In the genomic region with DNA sequence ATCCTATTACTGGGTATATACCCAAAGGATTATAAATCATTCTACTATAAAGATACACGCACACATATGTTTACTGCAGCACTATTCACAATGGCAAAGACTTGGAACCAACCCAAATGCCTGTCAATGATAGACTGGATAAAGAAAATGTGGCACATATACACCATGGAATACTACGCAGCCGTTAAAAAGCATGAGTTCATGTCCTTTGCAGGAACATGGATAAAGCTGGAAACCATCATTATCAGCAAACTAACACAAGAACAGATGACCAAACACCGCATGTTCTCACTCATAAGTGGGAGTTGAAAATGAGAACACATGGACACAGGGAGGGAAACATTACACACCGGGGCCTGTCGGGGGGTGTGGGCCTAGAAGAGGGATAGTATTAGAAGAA, we compare ENCODE assay signal across 3 cellular contexts.
DNase-seq lines count a peak whose midpoint lies in the region; ATAC-seq, FAIRE-seq and TF ChIP-seq lines count a peak whose summit lies in the region.
"Not testable (repeated sequence)": the region's sequence is repeated elsewhere in the genome, so short reads cannot be mapped to it uniquely, and the experiment has no call there.

No MANE protein-coding gene starts in this region.

- H2AFZ ChIP-seq in K562 (ENCODE audit: low read depth, low read length); neuronal stem cell (ENCODE audit: low read length): not testable (repeated sequence)

- H3K27me3 ChIP-seq in K562 (ENCODE audit: control insufficient read depth in 2 of 2, insufficient read depth in 2 of 2, low read length in 2 of 2); neuronal stem cell (ENCODE audit: control insufficient read depth in 3 of 3, insufficient read depth in 3 of 3, low read depth in 1 of 3, low read length in 3 of 3): not testable (repeated sequence)

- POLR2A ChIA-PET in HEK293 (lab: Yijun Ruan, JAX); K562 (lab: Yijun Ruan, JAX): not testable (repeated sequence)

- CTCF ChIA-PET in HEK293 (lab: Yijun Ruan, JAX); K562 (lab: Yijun Ruan, JAX; ENCODE audit: low intra/inter-chr PET ratio): not testable (repeated sequence)

- not testable (repeated sequence) for DNase-seq in K562 (ENCODE audit: extremely low read depth in 1 of 4, low spot score in 3 of 4); neuronal stem cell (ENCODE audit: low spot score)

- H3K36me3 ChIP-seq in HEK293 (ENCODE audit: control insufficient read depth in 2 of 2, insufficient read depth in 1 of 2, low read length in 2 of 2); K562 (ENCODE audit: control insufficient read depth, insufficient read depth, low read length); neuronal stem cell (replicated peaks in 1 of 2; ENCODE audit: control insufficient read depth in 2 of 2, insufficient read depth in 2 of 2, low read length in 2 of 2): not testable (repeated sequence)

- not testable (repeated sequence) for TF ChIP-seq EP300 in K562 (IDR thresholded peaks at IDR 0.05; ENCODE audit: low read length)

- not testable (repeated sequence) for TF ChIP-seq CTCF in HEK293 (tag by site-specific recombination; IDR thresholded peaks at IDR 0.05); K562 (IDR thresholded peaks at IDR 0.05 in 2 of 3, conservative IDR thresholded peaks at IDR 0.05 in 1 of 3; ENCODE audit: insufficient read depth in 2 of 3, low read depth in 1 of 3, low read length in 3 of 3)

- H3K79me1 ChIP-seq in neuronal stem cell (ENCODE audit: low read depth, low read length), result not testable (repeated sequence)

- not testable (repeated sequence) for H2AK5ac ChIP-seq in neuronal stem cell (ENCODE audit: low read depth, low read length)

- H3K27ac ChIP-seq in HEK293 (ENCODE audit: extremely low read depth, low read depth, low read length); K562 (ENCODE audit: extremely low read depth, low read depth, low read length); neuronal stem cell (replicated peaks; ENCODE audit: low read length): not testable (repeated sequence)

- in situ Hi-C loops in K562 (cut with MboI), result not testable (repeated sequence)

- H3K4ac ChIP-seq in neuronal stem cell (ENCODE audit: low read length), result not testable (repeated sequence)

- H4K20me1 ChIP-seq in K562 (replicated peaks; ENCODE audit: control insufficient read depth, insufficient read depth, low read length), result not testable (repeated sequence)

- BruUV-seq in K562 (replicated peaks; lab: Mats Ljungman, UMichigan), result not testable (repeated sequence)

- H3K79me2 ChIP-seq in K562 (ENCODE audit: control insufficient read depth, insufficient read depth, low read length), result not testable (repeated sequence)

- H3K14ac ChIP-seq in neuronal stem cell (ENCODE audit: low read length), result not testable (repeated sequence)

- H3K4me3 ChIP-seq in HEK293 (ENCODE audit: low read depth, low read length); K562; neuronal stem cell (ENCODE audit: low read length in 2 of 2): not testable (repeated sequence)

- H3K9me3 ChIP-seq in HEK293 (ENCODE audit: control insufficient read depth, insufficient read depth, low read depth, low read length); K562 (replicated peaks; ENCODE audit: control insufficient read depth, insufficient read depth, low read depth, low read length); neuronal stem cell (replicated peaks in 1 of 2; ENCODE audit: control insufficient read depth in 2 of 2, insufficient read depth in 1 of 2, low read depth in 1 of 2, low read length in 2 of 2): not testable (repeated sequence)

- H4K8ac ChIP-seq in neuronal stem cell (ENCODE audit: low read depth, low read length), result not testable (repeated sequence)

- not testable (repeated sequence) for ATAC-seq in K562

- 10% methylated on average over 5 of the region's 6 CpGs for WGBS in K562 (ENCODE audit: insufficient coverage, low coverage, missing lambda C conversion rate)
- WGBS in neuronal stem cell (ENCODE audit: extremely low coverage in 2 of 2, insufficient read length in 2 of 2, insufficient replicate concordance in 1 of 2), 2 donors, result no CpG with 5 or more reads among the region's 6 CpGs

- not testable (repeated sequence) for H3K18ac ChIP-seq in neuronal stem cell (ENCODE audit: low read length)

- not testable (repeated sequence) for TF ChIP-seq RAD21 in K562 (CRISPR knock-in tag; conservative IDR thresholded peaks at IDR 0.05 in 1 of 2, IDR thresholded peaks at IDR 0.05 in 1 of 2)

- not testable (repeated sequence) for TF ChIP-seq POLR2A in K562 (conservative IDR thresholded peaks at IDR 0.05)

- not testable (repeated sequence) for H2BK120ac ChIP-seq in neuronal stem cell (ENCODE audit: low read depth, low read length)

- H3K23ac ChIP-seq in neuronal stem cell (ENCODE audit: low read depth, low read length, poor library complexity), result not testable (repeated sequence)

- H4K91ac ChIP-seq in neuronal stem cell (ENCODE audit: low read depth, low read length, poor library complexity), result not testable (repeated sequence)

- not testable (repeated sequence) for H3K4me1 ChIP-seq in HEK293 (ENCODE audit: control insufficient read depth, insufficient read depth, low read length); K562 (replicated peaks in 1 of 2; ENCODE audit: control insufficient read depth in 2 of 2, insufficient read depth in 2 of 2, low read length in 2 of 2); neuronal stem cell (ENCODE audit: control insufficient read depth in 2 of 2, insufficient read depth in 1 of 2, low read depth in 1 of 2, low read length in 2 of 2)

- not testable (repeated sequence) for FAIRE-seq in K562 (lab: Jason Lieb, UNC)

- not testable (repeated sequence) for H3K4me2 ChIP-seq in K562 (ENCODE audit: insufficient read depth, low read length)
- peak overlapping the region; percentile 2 for H3K4me2 ChIP-seq in neuronal stem cell (ENCODE audit: insufficient read depth, low read length, poor library complexity, severe bottlenecking)

- H3K9ac ChIP-seq in K562 (ENCODE audit: insufficient read depth in 1 of 2, low read depth in 2 of 2, low read length in 2 of 2); neuronal stem cell (ENCODE audit: low read depth, low read length, poor library complexity): not testable (repeated sequence)

- H2BK15ac ChIP-seq in neuronal stem cell (ENCODE audit: low read length), result not testable (repeated sequence)

- not testable (repeated sequence) for H2BK5ac ChIP-seq in neuronal stem cell (ENCODE audit: low read length)

- intact Hi-C loops in K562 (cut with micrococcal nuclease), result not testable (repeated sequence)

- H2BK12ac ChIP-seq in neuronal stem cell (ENCODE audit: low read length), result not testable (repeated sequence)

- H3K9me1 ChIP-seq in K562 (ENCODE audit: control insufficient read depth, insufficient read depth, low read length), result not testable (repeated sequence)

TF ChIP-seq in HEK293, 187 proteins besides CTCF, POLR2A, EP300 and RAD21:
- TF ChIP-seq ZNF146 (tag by site-specific recombination; IDR thresholded peaks at IDR 0.05), result peak; percentile 55

TF ChIP-seq in K562, 482 proteins besides CTCF, POLR2A, EP300 and RAD21:
- peak; percentile 78 for TF ChIP-seq ZNF146 (CRISPR knock-in tag; IDR thresholded peaks at IDR 0.05; ENCODE audit: unreplicated experiment)
